12 cellular contexts compared by ENCODE assay signal in genomic region chr15:67194171-67195114, GRCh38.
A peak's percentile ranks its signal among the peaks of the same experiment; 100 is the strongest.
DNase-seq lines count a peak whose midpoint lies in the region; ATAC-seq, FAIRE-seq and TF ChIP-seq lines count a peak whose summit lies in the region.
"Had no signal": no experiment of that assay in that cellular context is flagged by ENCODE, and none has a peak within 500 bp of the region (broad histone marks: within the 10 kb centered on the region; RNA-seq: fewer than 3 reads in every experiment).

No MANE protein-coding gene starts in this region.

- no peak overlapping the region for H3K4me3 Mint-ChIP-seq in T-helper 1 cell treated with Interleukin-12 subunit alpha and Interleukin-12 subunit beta and Interleukin-4 antibody, amounts not matched to agents 30 μg/mL and 1 μg/mL, for 36 hours
- H3K4me3 Mint-ChIP-seq: H9 had no signal

- no peak overlapping the region for H3K9ac ChIP-seq in stomach smooth muscle (ENCODE audit: low read length in 2 of 2)

- H3K9me3 ChIP-seq in right atrium auricular region (no peaks in the 10 kb centered on the region), stomach smooth muscle (ENCODE audit: control insufficient read depth in 2 of 2, low read length in 2 of 2) (no peaks in the 10 kb centered on the region)

- H3K27me3 Mint-ChIP-seq in T-helper 1 cell treated with Interleukin-12 subunit alpha and Interleukin-12 subunit beta and Interleukin-4 antibody, amounts not matched to agents 30 μg/mL and 1 μg/mL, for 36 hours (ENCODE audit: low read depth), result no peaks in the 10 kb centered on the region

- no peak for DNase-seq in T-helper 1 cell
- DNase-seq in right atrium auricular region (ENCODE audit: low spot score), result peak; percentile 62
- no peak for DNase-seq in GM12892 (ENCODE audit: insufficient read length)
- no peak for DNase-seq in NCI-H1436 treated with DMSO at 0.1 percent for 48 hours (lab: John Stamatoyannopoulos, UW)
- DNase-seq: anterior cingulate cortex, DMS153, H9, NCI-H1436 had no signal

- peak overlapping the region; percentile 55 for H3K27ac Mint-ChIP-seq in T-helper 1 cell treated with Interleukin-12 subunit alpha and Interleukin-12 subunit beta and Interleukin-4 antibody, amounts not matched to agents 30 μg/mL and 1 μg/mL, for 36 hours

- peaks cover 35% of the 10 kb centered on the region for H3K4me1 Mint-ChIP-seq in T-helper 1 cell treated with Interleukin-12 subunit alpha and Interleukin-12 subunit beta and Interleukin-4 antibody, amounts not matched to agents 30 μg/mL and 1 μg/mL, for 36 hours (ENCODE audit: low read depth)

- no peak for ATAC-seq in GM19397 (IDR thresholded peaks at IDR 0.05; ENCODE audit: unreplicated experiment)

- TF ChIP-seq CTCF in VCaP (conservative IDR thresholded peaks at IDR 0.05) (no peak), right atrium auricular region (IDR thresholded peaks at IDR 0.05) (no peak)

- peaks cover 29% of the 10 kb centered on the region for H3K36me3 ChIP-seq in right atrium auricular region
- H3K36me3 ChIP-seq in stomach smooth muscle (ENCODE audit: control insufficient read depth in 2 of 2, insufficient read depth in 2 of 2, low read length in 2 of 2), result peaks cover 17 to 23% of the 10 kb centered on the region in 2 donors

- no peaks in the 10 kb centered on the region for H3K9me3 Mint-ChIP-seq in T-helper 1 cell treated with Interleukin-12 subunit alpha and Interleukin-12 subunit beta and Interleukin-4 antibody, amounts not matched to agents 30 μg/mL and 1 μg/mL, for 36 hours
- H3K9me3 Mint-ChIP-seq: H9 had no signal

- no peak overlapping the region for H3K4me3 ChIP-seq in right atrium auricular region
- no peak overlapping the region for H3K4me3 ChIP-seq in stomach smooth muscle (ENCODE audit: low read length in 2 of 2)

- peaks cover 72% of the 10 kb centered on the region for H3K36me3 Mint-ChIP-seq in T-helper 1 cell treated with Interleukin-12 subunit alpha and Interleukin-12 subunit beta and Interleukin-4 antibody, amounts not matched to agents 30 μg/mL and 1 μg/mL, for 36 hours (ENCODE audit: low read depth)

- peaks cover 0 to 51% of the 10 kb centered on the region in 2 donors for H3K4me1 ChIP-seq in right atrium auricular region
- peaks cover 34% of the 10 kb centered on the region for H3K4me1 ChIP-seq in stomach smooth muscle (ENCODE audit: control insufficient read depth, insufficient read depth, low read length)

- no peak for FAIRE-seq in GM12892 (lab: Jason Lieb, UNC)

- H3K27me3 ChIP-seq in right atrium auricular region, result no peaks in the 10 kb centered on the region
- H3K27me3 ChIP-seq in stomach smooth muscle (ENCODE audit: control insufficient read depth in 1 of 2, insufficient read depth in 2 of 2, low read length in 2 of 2), result no peaks in the 10 kb centered on the region

- TF ChIP-seq POLR2A in GM12892 (IDR thresholded peaks at IDR 0.05; ENCODE audit: low read depth, low read length), result no peak

- H3K27ac ChIP-seq in VCaP, result peak overlapping the region; percentile 45; the same call in 1 of the 2 replicates
- peak overlapping the region; percentile 87 to 91 for H3K27ac ChIP-seq in right atrium auricular region
- peak overlapping the region; percentile 24 for H3K27ac ChIP-seq in stomach smooth muscle (ENCODE audit: low read length)

Comparison
In these comparisons a context has a peak if more than half of its experiments do, and no peak if none do; other contexts are left out.
1. H3K27ac ChIP-seq: peak in every context shown above with its lines; median percentile 89 in right atrium auricular region; 45 in VCaP; 24 in stomach smooth muscle.